Comparison of ENCODE assay signal across 18 cellular contexts in the genomic region with DNA sequence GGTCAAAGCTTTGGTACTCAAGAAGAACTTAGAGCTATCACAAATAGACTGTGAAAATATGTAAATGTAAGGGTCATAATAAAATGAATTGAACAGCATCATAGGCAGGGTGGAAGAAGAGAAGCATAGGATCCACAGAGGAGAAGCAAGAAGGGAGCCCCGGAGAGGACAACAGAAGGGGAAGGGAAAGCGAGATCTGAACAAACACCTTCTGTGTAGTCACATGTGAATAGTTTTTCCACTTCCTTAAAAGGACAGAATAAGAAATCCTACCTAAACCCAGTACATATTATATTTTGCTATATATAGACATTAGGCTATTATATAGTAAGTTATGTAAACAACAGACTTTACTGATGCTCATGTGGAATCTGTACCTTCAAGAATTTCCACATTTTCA.
DNase-seq lines count a peak whose midpoint lies in the region; ATAC-seq and TF ChIP-seq lines count a peak whose summit lies in the region.
"Had no signal": no experiment of that assay in that cellular context is flagged by ENCODE, and none has a peak within 500 bp of the region (broad histone marks: within the 10 kb centered on the region; RNA-seq: fewer than 3 reads in every experiment).

No MANE protein-coding gene starts in this region.

- BruUV-seq in HCT116 (replicated peaks; lab: Mats Ljungman, UMichigan): no TSS peak

- H3K36me3 ChIP-seq in HCT116 (ENCODE audit: control insufficient read depth in 1 of 2, insufficient read depth in 2 of 2, low read length in 2 of 2): no peaks in the 10 kb centered on the region
- H3K36me3 ChIP-seq in osteoblast (ENCODE audit: insufficient read depth, low read length): no peaks in the 10 kb centered on the region
- H3K36me3 ChIP-seq: BE2C had no signal

- DNase-seq in HCT116 (ENCODE audit: low read depth, low spot score): no peak
- DNase-seq in osteoblast (ENCODE audit: insufficient read length, low spot score, missing footprints): no peak
- DNase-seq in Right ventricle myocardium inferior (ENCODE audit: missing footprints): no peak
- DNase-seq in DMS 273 (lab: John Stamatoyannopoulos, UW; ENCODE audit: unreplicated experiment): no peak
- no peak for DNase-seq in Kasumi-1 (lab: John Stamatoyannopoulos, UW)
- no peak for DNase-seq in activated effector memory CD4-positive, alpha-beta T cell treated with anti-CD3 and anti-CD28 coated beads, Interleukin-2, amount 50 U/mL, for 16 hours
- DNase-seq: BE2C; CD8-positive, alpha-beta T cell; DMS 273 treated with DMSO at 0.1 percent for 48 hours; EL; H9; Karpas-422; MV-4-11; NCI-H1417 treated with DMSO at 0.1 percent for 48 hours; NCI-H2029 treated with DMSO at 0.1 percent for 48 hours; NCI-H524 had no signal

- POLR2A ChIA-PET in HCT116 (lab: Charles Lee): no interaction called here

- H2AFZ ChIP-seq in HCT116 (ENCODE audit: low read depth, low read length, poor library complexity, severe bottlenecking) (peak overlapping the region; percentile 39), osteoblast (ENCODE audit: low read length) (peak overlapping the region; percentile 37)

- H3K4me1 ChIP-seq in HCT116 (ENCODE audit: control insufficient read depth in 1 of 2, insufficient read depth in 2 of 2, low read length in 2 of 2) (no peaks in the 10 kb centered on the region; a peak in 1 of 4 replicates), osteoblast (ENCODE audit: insufficient read depth, low read length) (no peaks in the 10 kb centered on the region)
- H3K4me1 ChIP-seq: BE2C had no signal

- no peak overlapping the region for H3K9ac ChIP-seq in HCT116 (ENCODE audit: low read length)

- no peak for TF ChIP-seq POLR2A in HCT116 (IDR thresholded peaks at IDR 0.05; ENCODE audit: borderline replicate concordance, extremely low read depth, insufficient read depth, insufficient read length)

- H3K27ac ChIP-seq in HCT116 (ENCODE audit: low read depth, low read length) (no peak overlapping the region), osteoblast (ENCODE audit: low read depth, low read length) (no peak overlapping the region)

- H4K20me1 ChIP-seq in HCT116 (ENCODE audit: insufficient read depth): no peaks in the 10 kb centered on the region
- H4K20me1 ChIP-seq in osteoblast (ENCODE audit: insufficient read depth, low read length): no peaks in the 10 kb centered on the region

- H3K9me2 ChIP-seq in HCT116 (ENCODE audit: insufficient read depth): no peaks in the 10 kb centered on the region

- H3K9me3 ChIP-seq in HCT116 (ENCODE audit: control insufficient read depth in 1 of 2, insufficient read depth in 1 of 2, low read depth in 1 of 2, low read length in 2 of 2): no peaks in the 10 kb centered on the region
- no peaks in the 10 kb centered on the region for H3K9me3 ChIP-seq in osteoblast (ENCODE audit: low read depth, low read length)
- H3K9me3 ChIP-seq: BE2C had no signal

- TF ChIP-seq RAD21 in HCT116 (IDR thresholded peaks at IDR 0.05; ENCODE audit: low read depth): no peak

- no peak overlapping the region for H3K4me2 ChIP-seq in HCT116 (ENCODE audit: low read length)
- H3K4me2 ChIP-seq in osteoblast (ENCODE audit: insufficient read depth, low read length): no peak overlapping the region

- H3K4me3 ChIP-seq in HCT116 (replicated peaks in 1 of 2; ENCODE audit: low read depth in 1 of 2, low read length in 2 of 2) (no peak overlapping the region), osteoblast (ENCODE audit: insufficient read depth, low read length) (no peak overlapping the region)

- TF ChIP-seq CTCF in HCT116 (IDR thresholded peaks at IDR 0.05 in 2 of 3, conservative IDR thresholded peaks at IDR 0.05 in 1 of 3; ENCODE audit: borderline replicate concordance in 1 of 3, insufficient read depth in 1 of 3, low read depth in 2 of 3, low read length in 2 of 3) (no peak), osteoblast (IDR thresholded peaks at IDR 0.05; ENCODE audit: extremely low read depth, low read depth, low read length) (no peak)

- RAD21 ChIA-PET in HCT116 (lab: Charles Lee; ENCODE audit: low non-redundant PET in 1 of 2, low total read pairs in 2 of 2, uncharacterized antibody in 2 of 2, unreplicated experiment in 2 of 2): no interaction called here

- intact Hi-C loops in HCT116 (cut with micrococcal nuclease) (no loop called here), Right ventricle myocardium inferior (cut with DNase I) (no loop called here)

- ATAC-seq in GM18520 (IDR thresholded peaks at IDR 0.05; ENCODE audit: unreplicated experiment) (peak; percentile 43), HCT116 (no peak), HG03432 (IDR thresholded peaks at IDR 0.05; ENCODE audit: unreplicated experiment) (peak; percentile 54), Right ventricle myocardium inferior (no peak)
- ATAC-seq: CD8-positive, alpha-beta T cell had no signal

- H3K79me2 ChIP-seq in HCT116 (ENCODE audit: insufficient read depth, low read length) (no peaks in the 10 kb centered on the region), osteoblast (ENCODE audit: insufficient read depth, low read length) (no peaks in the 10 kb centered on the region)

- no peaks in the 10 kb centered on the region for H3K27me3 ChIP-seq in HCT116 (ENCODE audit: insufficient read depth, low read length)
- no peaks in the 10 kb centered on the region for H3K27me3 ChIP-seq in osteoblast (ENCODE audit: insufficient read depth, low read length)
- H3K27me3 ChIP-seq: BE2C had no signal

- CTCF ChIA-PET in HCT116 (lab: Charles Lee): no interaction called here

TF ChIP-seq in HCT116, 20 proteins besides CTCF, POLR2A, EP300 and RAD21:
- no peak for TF ChIP-seq ELF1 (IDR thresholded peaks at IDR 0.05; ENCODE audit: borderline replicate concordance, low read depth)
- no peak for TF ChIP-seq REST (IDR thresholded peaks at IDR 0.05; ENCODE audit: low read depth)
- TF ChIP-seq, protein P1, sequence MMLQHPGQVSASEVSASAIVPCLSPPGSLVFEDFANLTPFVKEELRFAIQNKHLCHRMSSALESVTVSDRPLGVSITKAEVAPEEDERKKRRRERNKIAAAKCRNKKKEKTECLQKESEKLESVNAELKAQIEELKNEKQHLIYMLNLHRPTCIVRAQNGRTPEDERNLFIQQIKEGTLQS (IDR thresholded peaks at IDR 0.05): no peak
- TF ChIP-seq, protein P2, sequence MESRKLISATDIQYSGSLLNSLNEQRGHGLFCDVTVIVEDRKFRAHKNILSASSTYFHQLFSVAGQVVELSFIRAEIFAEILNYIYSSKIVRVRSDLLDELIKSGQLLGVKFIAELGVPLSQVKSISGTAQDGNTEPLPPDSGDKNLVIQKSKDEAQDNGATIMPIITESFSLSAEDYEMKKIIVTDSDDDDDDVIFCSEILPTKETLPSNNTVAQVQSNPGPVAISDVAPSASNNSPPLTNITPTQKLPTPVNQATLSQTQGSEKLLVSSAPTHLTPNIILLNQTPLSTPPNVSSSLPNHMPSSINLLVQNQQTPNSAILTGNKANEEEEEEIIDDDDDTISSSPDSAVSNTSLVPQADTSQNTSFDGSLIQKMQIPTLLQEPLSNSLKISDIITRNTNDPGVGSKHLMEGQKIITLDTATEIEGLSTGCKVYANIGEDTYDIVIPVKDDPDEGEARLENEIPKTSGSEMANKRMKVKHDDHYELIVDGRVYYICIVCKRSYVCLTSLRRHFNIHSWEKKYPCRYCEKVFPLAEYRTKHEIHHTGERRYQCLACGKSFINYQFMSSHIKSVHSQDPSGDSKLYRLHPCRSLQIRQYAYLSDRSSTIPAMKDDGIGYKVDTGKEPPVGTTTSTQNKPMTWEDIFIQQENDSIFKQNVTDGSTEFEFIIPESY (IDR thresholded peaks at IDR 0.05; ENCODE audit: extremely low read depth, insufficient replicate concordance, low read length): no peak
- TF ChIP-seq JUND (IDR thresholded peaks at IDR 0.05): no peak
- no peak for TF ChIP-seq ZFX (IDR thresholded peaks at IDR 0.05)
- TF ChIP-seq EZH2phosphoT487 (IDR thresholded peaks at IDR 0.05; ENCODE audit: borderline replicate concordance): no peak
- no peak for TF ChIP-seq SP1 (IDR thresholded peaks at IDR 0.05; ENCODE audit: low read depth)
- TF ChIP-seq ZNF274 (IDR thresholded peaks at IDR 0.05; ENCODE audit: low read depth, low read length): no peak
TF ChIP-seq in HCT116: peak in this region for 0.

Comparison
In these comparisons a context has a peak if more than half of its experiments do, and no peak if none do; other contexts are left out.
1. ATAC-seq: peak in GM18520 (single experiment) and HG03432 (single experiment); none in HCT116 (single experiment) and Right ventricle myocardium inferior (single experiment).